ENCODE assay signal across 1 cellular context in the genomic region with DNA sequence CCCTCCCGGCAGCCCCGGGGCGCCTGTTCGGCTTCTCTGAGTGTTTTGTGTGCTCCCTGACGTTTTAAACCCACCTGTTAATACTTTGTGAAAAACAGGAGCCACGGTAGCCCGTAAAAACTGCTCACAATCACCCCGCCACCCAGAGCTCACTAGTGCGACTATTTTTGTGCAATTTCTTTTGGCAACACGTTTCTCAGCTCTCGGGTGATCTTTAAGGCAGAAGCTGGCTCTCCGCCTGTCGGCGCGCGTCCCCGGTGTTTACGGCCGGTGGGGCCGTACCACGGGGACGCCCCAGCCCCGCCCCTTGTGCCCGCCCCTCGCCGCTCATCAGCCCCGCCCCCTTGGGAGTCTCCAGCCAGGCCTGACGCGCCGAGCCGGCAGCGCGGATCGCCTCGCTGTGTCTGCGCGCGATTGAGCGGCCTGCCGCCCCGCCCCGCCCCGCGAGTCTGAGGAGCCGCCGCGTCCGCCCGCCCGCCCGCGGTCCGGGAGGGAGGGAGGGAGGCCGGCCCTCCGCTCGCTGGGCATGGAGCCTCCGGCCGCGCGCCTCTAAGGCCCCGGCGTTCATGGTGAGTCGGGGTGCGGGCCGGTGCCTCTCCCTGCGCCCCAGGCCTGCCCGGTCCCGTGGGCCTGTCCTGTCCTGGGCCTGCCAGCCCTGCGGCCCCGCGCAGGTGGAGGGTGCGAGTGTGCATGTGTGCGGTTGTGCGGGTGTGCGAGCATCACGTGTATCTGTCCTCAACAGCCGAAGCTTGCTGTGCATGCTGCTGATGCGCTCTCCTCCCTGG.
TF ChIP-seq lines count a peak whose summit lies in the region.

No MANE protein-coding gene starts in this region.

TF ChIP-seq in K562, 482 proteins besides CTCF, POLR2A, EP300 and RAD21 (continued from another document and continues in another):
- TF ChIP-seq, protein P1, sequence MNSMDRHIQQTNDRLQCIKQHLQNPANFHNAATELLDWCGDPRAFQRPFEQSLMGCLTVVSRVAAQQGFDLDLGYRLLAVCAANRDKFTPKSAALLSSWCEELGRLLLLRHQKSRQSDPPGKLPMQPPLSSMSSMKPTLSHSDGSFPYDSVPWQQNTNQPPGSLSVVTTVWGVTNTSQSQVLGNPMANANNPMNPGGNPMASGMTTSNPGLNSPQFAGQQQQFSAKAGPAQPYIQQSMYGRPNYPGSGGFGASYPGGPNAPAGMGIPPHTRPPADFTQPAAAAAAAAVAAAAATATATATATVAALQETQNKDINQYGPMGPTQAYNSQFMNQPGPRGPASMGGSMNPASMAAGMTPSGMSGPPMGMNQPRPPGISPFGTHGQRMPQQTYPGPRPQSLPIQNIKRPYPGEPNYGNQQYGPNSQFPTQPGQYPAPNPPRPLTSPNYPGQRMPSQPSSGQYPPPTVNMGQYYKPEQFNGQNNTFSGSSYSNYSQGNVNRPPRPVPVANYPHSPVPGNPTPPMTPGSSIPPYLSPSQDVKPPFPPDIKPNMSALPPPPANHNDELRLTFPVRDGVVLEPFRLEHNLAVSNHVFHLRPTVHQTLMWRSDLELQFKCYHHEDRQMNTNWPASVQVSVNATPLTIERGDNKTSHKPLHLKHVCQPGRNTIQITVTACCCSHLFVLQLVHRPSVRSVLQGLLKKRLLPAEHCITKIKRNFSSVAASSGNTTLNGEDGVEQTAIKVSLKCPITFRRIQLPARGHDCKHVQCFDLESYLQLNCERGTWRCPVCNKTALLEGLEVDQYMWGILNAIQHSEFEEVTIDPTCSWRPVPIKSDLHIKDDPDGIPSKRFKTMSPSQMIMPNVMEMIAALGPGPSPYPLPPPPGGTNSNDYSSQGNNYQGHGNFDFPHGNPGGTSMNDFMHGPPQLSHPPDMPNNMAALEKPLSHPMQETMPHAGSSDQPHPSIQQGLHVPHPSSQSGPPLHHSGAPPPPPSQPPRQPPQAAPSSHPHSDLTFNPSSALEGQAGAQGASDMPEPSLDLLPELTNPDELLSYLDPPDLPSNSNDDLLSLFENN (IDR thresholded peaks at IDR 0.05; ENCODE audit: low read depth in 2 of 2, low read length in 2 of 2), result peak in 1 of 2 experiments; percentile 94; a peak in 2 of 4 replicates
- 0 out of 2 replicates have a peak, but pooled peaks have one; percentile 49 for TF ChIP-seq ETV5 (CRISPR knock-in tag; IDR thresholded peaks at IDR 0.05; ENCODE audit: low read depth)
- peak; percentile 13; the same call in 1 of the 2 replicates for TF ChIP-seq SOX6 (IDR thresholded peaks at IDR 0.05)
- peak; percentile 28; the same call in 1 of the 2 replicates for TF ChIP-seq TOE1 (IDR thresholded peaks at IDR 0.05; ENCODE audit: borderline replicate concordance)
- no peak for TF ChIP-seq TOE1 (CRISPR knock-in tag; IDR thresholded peaks at IDR 0.05; ENCODE audit: borderline replicate concordance, low read depth)
- TF ChIP-seq PML (IDR thresholded peaks at IDR 0.05; ENCODE audit: low read length), result peak; percentile 40; the same call in 1 of the 2 replicates
- TF ChIP-seq, protein P2, sequence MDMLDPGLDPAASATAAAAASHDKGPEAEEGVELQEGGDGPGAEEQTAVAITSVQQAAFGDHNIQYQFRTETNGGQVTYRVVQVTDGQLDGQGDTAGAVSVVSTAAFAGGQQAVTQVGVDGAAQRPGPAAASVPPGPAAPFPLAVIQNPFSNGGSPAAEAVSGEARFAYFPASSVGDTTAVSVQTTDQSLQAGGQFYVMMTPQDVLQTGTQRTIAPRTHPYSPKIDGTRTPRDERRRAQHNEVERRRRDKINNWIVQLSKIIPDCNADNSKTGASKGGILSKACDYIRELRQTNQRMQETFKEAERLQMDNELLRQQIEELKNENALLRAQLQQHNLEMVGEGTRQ (CRISPR knock-in tag; IDR thresholded peaks at IDR 0.05), result peak; percentile 50; the same call in 1 of the 2 replicates
- TF ChIP-seq, protein P3, sequence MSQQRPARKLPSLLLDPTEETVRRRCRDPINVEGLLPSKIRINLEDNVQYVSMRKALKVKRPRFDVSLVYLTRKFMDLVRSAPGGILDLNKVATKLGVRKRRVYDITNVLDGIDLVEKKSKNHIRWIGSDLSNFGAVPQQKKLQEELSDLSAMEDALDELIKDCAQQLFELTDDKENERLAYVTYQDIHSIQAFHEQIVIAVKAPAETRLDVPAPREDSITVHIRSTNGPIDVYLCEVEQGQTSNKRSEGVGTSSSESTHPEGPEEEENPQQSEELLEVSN (IDR thresholded peaks at IDR 0.05; ENCODE audit: borderline replicate concordance in 1 of 2, extremely low read depth in 1 of 2, insufficient read depth in 1 of 2, insufficient read length in 1 of 2, low read depth in 1 of 2, low read length in 1 of 2, poor library complexity in 1 of 2, severe bottlenecking in 1 of 2), result peak; percentile 56 to 67
- no peak for TF ChIP-seq FOXJ3 (CRISPR knock-in tag; IDR thresholded peaks at IDR 0.05)
- no peak for TF ChIP-seq ZNF3 (CRISPR knock-in tag; IDR thresholded peaks at IDR 0.05)
- TF ChIP-seq ZNF12 (CRISPR knock-in tag; IDR thresholded peaks at IDR 0.05), result peak; percentile 96
- peak; percentile 78 for TF ChIP-seq POLR2G (IDR thresholded peaks at IDR 0.05; ENCODE audit: low read depth, low read length)
- no peak for TF ChIP-seq ZNF584 (CRISPR knock-in tag; IDR thresholded peaks at IDR 0.05; ENCODE audit: low read depth)
- TF ChIP-seq, protein P4, sequence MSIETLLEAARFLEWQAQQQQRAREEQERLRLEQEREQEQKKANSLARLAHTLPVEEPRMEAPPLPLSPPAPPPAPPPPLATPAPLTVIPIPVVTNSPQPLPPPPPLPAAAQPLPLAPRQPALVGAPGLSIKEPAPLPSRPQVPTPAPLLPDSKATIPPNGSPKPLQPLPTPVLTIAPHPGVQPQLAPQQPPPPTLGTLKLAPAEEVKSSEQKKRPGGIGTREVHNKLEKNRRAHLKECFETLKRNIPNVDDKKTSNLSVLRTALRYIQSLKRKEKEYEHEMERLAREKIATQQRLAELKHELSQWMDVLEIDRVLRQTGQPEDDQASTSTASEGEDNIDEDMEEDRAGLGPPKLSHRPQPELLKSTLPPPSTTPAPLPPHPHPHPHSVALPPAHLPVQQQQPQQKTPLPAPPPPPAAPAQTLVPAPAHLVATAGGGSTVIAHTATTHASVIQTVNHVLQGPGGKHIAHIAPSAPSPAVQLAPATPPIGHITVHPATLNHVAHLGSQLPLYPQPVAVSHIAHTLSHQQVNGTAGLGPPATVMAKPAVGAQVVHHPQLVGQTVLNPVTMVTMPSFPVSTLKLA (conservative IDR thresholded peaks at IDR 0.05), result peak; percentile 90 to 95
- TF ChIP-seq HNRNPUL1 (IDR thresholded peaks at IDR 0.05; ENCODE audit: low read length), result no peak
- TF ChIP-seq CTBP1 (IDR thresholded peaks at IDR 0.05; ENCODE audit: borderline replicate concordance), result peak; percentile 30
- TF ChIP-seq NFIC (IDR thresholded peaks at IDR 0.05), result peak; percentile 48
- no peak for TF ChIP-seq ZNF507 (tag; conservative IDR thresholded peaks at IDR 0.05)
- TF ChIP-seq NFE2L1 (tag; IDR thresholded peaks at IDR 0.05; ENCODE audit: borderline replicate concordance, low read depth), result no peak
- no peak for TF ChIP-seq ZBED1 (IDR thresholded peaks at IDR 0.05)
- peak in 1 of 2 experiments; percentile 23; a peak in 1 of 4 replicates for TF ChIP-seq NONO (IDR thresholded peaks at IDR 0.05; ENCODE audit: low read depth in 2 of 2, low read length in 1 of 2)
- TF ChIP-seq NEUROD1 (IDR thresholded peaks at IDR 0.05; ENCODE audit: borderline replicate concordance, low read depth, low read length, partially characterized antibody), result peak; percentile 73
- peak; percentile 47 to 50; a peak in 2 of 4 replicates for TF ChIP-seq NRF1 (conservative IDR thresholded peaks at IDR 0.05 in 1 of 2, IDR thresholded peaks at IDR 0.05 in 1 of 2)
- TF ChIP-seq FOXM1 (IDR thresholded peaks at IDR 0.05; ENCODE audit: low read depth), result peak; percentile 20; the same call in 1 of the 2 replicates
- no peak; the same call in 1 of the 2 replicates for TF ChIP-seq FOXM1 (CRISPR knock-in tag; IDR thresholded peaks at IDR 0.05; ENCODE audit: low read depth)
- TF ChIP-seq ZFX (CRISPR knock-in tag; IDR thresholded peaks at IDR 0.05), result peak; percentile 72
- TF ChIP-seq ZNF561 (CRISPR knock-in tag; conservative IDR thresholded peaks at IDR 0.05), result no peak
- TF ChIP-seq RB1 (IDR thresholded peaks at IDR 0.05; ENCODE audit: low read depth), result peak; percentile 68; the same call in 1 of the 2 replicates
- TF ChIP-seq CXXC5 (CRISPR knock-in tag; IDR thresholded peaks at IDR 0.05), result peak; percentile 55
- TF ChIP-seq FOSL1 (tag; conservative IDR thresholded peaks at IDR 0.05), result no peak
- TF ChIP-seq, protein P5, sequence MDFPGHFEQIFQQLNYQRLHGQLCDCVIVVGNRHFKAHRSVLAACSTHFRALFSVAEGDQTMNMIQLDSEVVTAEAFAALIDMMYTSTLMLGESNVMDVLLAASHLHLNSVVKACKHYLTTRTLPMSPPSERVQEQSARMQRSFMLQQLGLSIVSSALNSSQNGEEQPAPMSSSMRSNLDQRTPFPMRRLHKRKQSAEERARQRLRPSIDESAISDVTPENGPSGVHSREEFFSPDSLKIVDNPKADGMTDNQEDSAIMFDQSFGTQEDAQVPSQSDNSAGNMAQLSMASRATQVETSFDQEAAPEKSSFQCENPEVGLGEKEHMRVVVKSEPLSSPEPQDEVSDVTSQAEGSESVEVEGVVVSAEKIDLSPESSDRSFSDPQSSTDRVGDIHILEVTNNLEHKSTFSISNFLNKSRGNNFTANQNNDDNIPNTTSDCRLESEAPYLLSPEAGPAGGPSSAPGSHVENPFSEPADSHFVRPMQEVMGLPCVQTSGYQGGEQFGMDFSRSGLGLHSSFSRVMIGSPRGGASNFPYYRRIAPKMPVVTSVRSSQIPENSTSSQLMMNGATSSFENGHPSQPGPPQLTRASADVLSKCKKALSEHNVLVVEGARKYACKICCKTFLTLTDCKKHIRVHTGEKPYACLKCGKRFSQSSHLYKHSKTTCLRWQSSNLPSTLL (IDR thresholded peaks at IDR 0.05), result no peak
- TF ChIP-seq, protein P6, sequence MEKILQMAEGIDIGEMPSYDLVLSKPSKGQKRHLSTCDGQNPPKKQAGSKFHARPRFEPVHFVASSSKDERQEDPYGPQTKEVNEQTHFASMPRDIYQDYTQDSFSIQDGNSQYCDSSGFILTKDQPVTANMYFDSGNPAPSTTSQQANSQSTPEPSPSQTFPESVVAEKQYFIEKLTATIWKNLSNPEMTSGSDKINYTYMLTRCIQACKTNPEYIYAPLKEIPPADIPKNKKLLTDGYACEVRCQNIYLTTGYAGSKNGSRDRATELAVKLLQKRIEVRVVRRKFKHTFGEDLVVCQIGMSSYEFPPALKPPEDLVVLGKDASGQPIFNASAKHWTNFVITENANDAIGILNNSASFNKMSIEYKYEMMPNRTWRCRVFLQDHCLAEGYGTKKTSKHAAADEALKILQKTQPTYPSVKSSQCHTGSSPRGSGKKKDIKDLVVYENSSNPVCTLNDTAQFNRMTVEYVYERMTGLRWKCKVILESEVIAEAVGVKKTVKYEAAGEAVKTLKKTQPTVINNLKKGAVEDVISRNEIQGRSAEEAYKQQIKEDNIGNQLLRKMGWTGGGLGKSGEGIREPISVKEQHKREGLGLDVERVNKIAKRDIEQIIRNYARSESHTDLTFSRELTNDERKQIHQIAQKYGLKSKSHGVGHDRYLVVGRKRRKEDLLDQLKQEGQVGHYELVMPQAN (IDR thresholded peaks at IDR 0.05; ENCODE audit: borderline replicate concordance), result peak; percentile 51
- TF ChIP-seq ERF (CRISPR knock-in tag; IDR thresholded peaks at IDR 0.05), result no peak
- no peak for TF ChIP-seq MYBL2 (IDR thresholded peaks at IDR 0.05; ENCODE audit: low read depth)
- TF ChIP-seq MYBL2 (CRISPR knock-in tag; IDR thresholded peaks at IDR 0.05; ENCODE audit: borderline replicate concordance), result no peak
- no peak for TF ChIP-seq ATF1 (CRISPR knock-in tag; IDR thresholded peaks at IDR 0.05)
- TF ChIP-seq ATF1 (tag; IDR thresholded peaks at IDR 0.05), result 0 out of 2 replicates have a peak, but pooled peaks have one; percentile 39
- 0 out of 2 replicates have a peak, but pooled peaks have one; percentile 17 for TF ChIP-seq GATAD2B (IDR thresholded peaks at IDR 0.05; ENCODE audit: borderline replicate concordance)
- TF ChIP-seq PHF8 (IDR thresholded peaks at IDR 0.05; ENCODE audit: borderline replicate concordance, low read length), result peak; percentile 54; the same call in 1 of the 2 replicates
- TF ChIP-seq YY1 (IDR thresholded peaks at IDR 0.05; ENCODE audit: borderline replicate concordance in 1 of 3, control insufficient read depth in 1 of 3, extremely low read depth in 1 of 3, insufficient read depth in 3 of 3, insufficient read length in 1 of 3, insufficient replicate concordance in 2 of 3, low read depth in 1 of 3, low read length in 2 of 3), result peak in 2 of 3 experiments; percentile 20 to 81
- TF ChIP-seq NR2F6 (CRISPR knock-in tag; IDR thresholded peaks at IDR 0.05), result no peak
- TF ChIP-seq POLR2B (IDR thresholded peaks at IDR 0.05; ENCODE audit: low read depth, partially characterized antibody), result peak; percentile 68
- TF ChIP-seq HDAC1 (IDR thresholded peaks at IDR 0.05), result peak in 1 of 2 experiments; percentile 58; a peak in 2 of 4 replicates
- peak; percentile 66; the same call in 1 of the 2 replicates for TF ChIP-seq FOXJ2 (tag; IDR thresholded peaks at IDR 0.05)
- TF ChIP-seq ZC3H4 (CRISPR knock-in tag; IDR thresholded peaks at IDR 0.05; ENCODE audit: borderline replicate concordance), result 0 out of 2 replicates have a peak, but pooled peaks have one; percentile 52
- 0 out of 2 replicates have a peak, but pooled peaks have one; percentile 70 for TF ChIP-seq HIVEP1 (CRISPR knock-in tag; IDR thresholded peaks at IDR 0.05)
- TF ChIP-seq, protein P7, sequence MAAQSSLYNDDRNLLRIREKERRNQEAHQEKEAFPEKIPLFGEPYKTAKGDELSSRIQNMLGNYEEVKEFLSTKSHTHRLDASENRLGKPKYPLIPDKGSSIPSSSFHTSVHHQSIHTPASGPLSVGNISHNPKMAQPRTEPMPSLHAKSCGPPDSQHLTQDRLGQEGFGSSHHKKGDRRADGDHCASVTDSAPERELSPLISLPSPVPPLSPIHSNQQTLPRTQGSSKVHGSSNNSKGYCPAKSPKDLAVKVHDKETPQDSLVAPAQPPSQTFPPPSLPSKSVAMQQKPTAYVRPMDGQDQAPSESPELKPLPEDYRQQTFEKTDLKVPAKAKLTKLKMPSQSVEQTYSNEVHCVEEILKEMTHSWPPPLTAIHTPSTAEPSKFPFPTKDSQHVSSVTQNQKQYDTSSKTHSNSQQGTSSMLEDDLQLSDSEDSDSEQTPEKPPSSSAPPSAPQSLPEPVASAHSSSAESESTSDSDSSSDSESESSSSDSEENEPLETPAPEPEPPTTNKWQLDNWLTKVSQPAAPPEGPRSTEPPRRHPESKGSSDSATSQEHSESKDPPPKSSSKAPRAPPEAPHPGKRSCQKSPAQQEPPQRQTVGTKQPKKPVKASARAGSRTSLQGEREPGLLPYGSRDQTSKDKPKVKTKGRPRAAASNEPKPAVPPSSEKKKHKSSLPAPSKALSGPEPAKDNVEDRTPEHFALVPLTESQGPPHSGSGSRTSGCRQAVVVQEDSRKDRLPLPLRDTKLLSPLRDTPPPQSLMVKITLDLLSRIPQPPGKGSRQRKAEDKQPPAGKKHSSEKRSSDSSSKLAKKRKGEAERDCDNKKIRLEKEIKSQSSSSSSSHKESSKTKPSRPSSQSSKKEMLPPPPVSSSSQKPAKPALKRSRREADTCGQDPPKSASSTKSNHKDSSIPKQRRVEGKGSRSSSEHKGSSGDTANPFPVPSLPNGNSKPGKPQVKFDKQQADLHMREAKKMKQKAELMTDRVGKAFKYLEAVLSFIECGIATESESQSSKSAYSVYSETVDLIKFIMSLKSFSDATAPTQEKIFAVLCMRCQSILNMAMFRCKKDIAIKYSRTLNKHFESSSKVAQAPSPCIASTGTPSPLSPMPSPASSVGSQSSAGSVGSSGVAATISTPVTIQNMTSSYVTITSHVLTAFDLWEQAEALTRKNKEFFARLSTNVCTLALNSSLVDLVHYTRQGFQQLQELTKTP (IDR thresholded peaks at IDR 0.05; ENCODE audit: low read depth in 1 of 2, partially characterized antibody in 2 of 2), result no peak
- peak; percentile 23 for TF ChIP-seq HMGN3 (IDR thresholded peaks at IDR 0.05; ENCODE audit: borderline replicate concordance, extremely low read depth, insufficient read length, low read depth, low read length)
